ENCODE assay signal across 8 cellular contexts in the genomic region with DNA sequence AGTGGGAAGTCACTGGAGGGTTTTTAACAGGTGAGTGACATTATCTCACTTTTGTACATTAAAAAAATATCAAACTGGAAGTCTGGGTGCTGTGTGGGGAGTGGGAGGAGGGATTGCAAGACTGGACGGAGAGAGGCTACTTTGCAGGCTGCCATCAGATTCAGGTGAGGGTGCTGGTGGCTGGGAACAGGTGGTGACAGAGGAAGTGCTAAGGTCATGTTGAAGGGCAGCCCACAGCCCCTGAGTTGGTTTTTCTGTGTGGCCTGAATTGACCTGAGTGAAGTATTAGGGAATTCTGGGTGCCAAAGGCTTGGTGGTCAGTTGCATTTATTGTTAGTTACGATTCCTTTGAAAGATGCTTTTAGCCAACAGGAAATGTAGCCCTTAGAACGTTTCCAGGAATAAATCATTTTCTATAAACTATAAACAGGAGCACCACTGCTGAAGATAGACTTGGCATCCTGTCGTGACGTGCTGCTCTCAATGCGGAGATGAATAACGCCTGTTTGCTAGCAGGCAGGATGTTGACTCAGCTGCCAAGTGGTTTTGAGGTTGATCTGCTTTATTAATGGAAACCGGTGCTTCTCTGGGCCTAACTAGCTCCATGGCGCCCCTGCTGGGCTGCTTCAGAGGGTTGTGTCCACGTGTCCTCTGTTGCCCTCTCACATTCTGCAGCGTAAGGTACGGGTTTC.
DNase-seq lines count a peak whose midpoint lies in the region; ATAC-seq and TF ChIP-seq lines count a peak whose summit lies in the region.

No MANE protein-coding gene starts in this region.

- intact Hi-C loops in Right ventricle myocardium inferior (cut with DNase I), result no loop called here

- H3K9ac ChIP-seq in NT2/D1 (ENCODE audit: insufficient read length, low read depth), result no peak overlapping the region

- H3K27ac ChIP-seq in cardiac muscle cell (no peak overlapping the region), iPS DF 6.9 (ENCODE audit: low read length) (no peak overlapping the region)

- peak; percentile 8 to 44 for DNase-seq in cardiac muscle cell (ENCODE audit: low read depth in 1 of 2, low spot score in 1 of 2)
- no peak for DNase-seq in Right ventricle myocardium inferior (ENCODE audit: missing footprints)
- DNase-seq in NT2/D1 (ENCODE audit: low read depth, low spot score), result peak; percentile 77
- DNase-seq in activated naive CD4-positive, alpha-beta T cell treated with anti-CD3 and anti-CD28 coated beads, Interleukin-2, amount 50 U/mL, for 16 hours, result peak; percentile 43
- peak; percentile 33 for DNase-seq in iPS DF 6.9 (ENCODE audit: low read depth, low spot score)
- peak; percentile 34 to 44 for DNase-seq in stimulated activated CD8-positive, alpha-beta memory T cell treated with anti-CD3 and anti-CD28 coated beads, Interleukin-2, amount 100 ng/mL, for 48 hours (ENCODE audit: low read depth in 2 of 2)
- no peak for DNase-seq in middle frontal gyrus (ENCODE audit: extremely low spot score, low spot score)

- TF ChIP-seq CTCF in cardiac muscle cell (IDR thresholded peaks at IDR 0.05; ENCODE audit: low read depth, low read length), result no peak

- H3K27me3 ChIP-seq in cardiac muscle cell, result no peaks in the 10 kb centered on the region
- H3K27me3 ChIP-seq in NT2/D1 (ENCODE audit: insufficient read depth, insufficient read length), result no peaks in the 10 kb centered on the region
- no peaks in the 10 kb centered on the region for H3K27me3 ChIP-seq in iPS DF 6.9 (ENCODE audit: control insufficient read depth, insufficient read depth, low read length)

- no CpG with 5 or more reads among the region's 12 CpGs for WGBS in iPS DF 6.9 (ENCODE audit: insufficient coverage, insufficient read length)

- H3K4me1 ChIP-seq in cardiac muscle cell (ENCODE audit: low read depth) (no peaks in the 10 kb centered on the region), NT2/D1 (ENCODE audit: insufficient read depth, insufficient read length) (no peaks in the 10 kb centered on the region), iPS DF 6.9 (ENCODE audit: control insufficient read depth, insufficient read depth, low read length) (no peaks in the 10 kb centered on the region)

- no peak for ATAC-seq in Right ventricle myocardium inferior
- peak; percentile 90 for ATAC-seq in HG03521 (IDR thresholded peaks at IDR 0.05; ENCODE audit: unreplicated experiment)

- H3K36me3 ChIP-seq in cardiac muscle cell, result no peaks in the 10 kb centered on the region
- H3K36me3 ChIP-seq in NT2/D1 (ENCODE audit: insufficient read depth, insufficient read length, low read length), result no peaks in the 10 kb centered on the region
- no peaks in the 10 kb centered on the region for H3K36me3 ChIP-seq in iPS DF 6.9 (ENCODE audit: control insufficient read depth, insufficient read depth, low read length)

- H3K9me3 ChIP-seq in cardiac muscle cell (ENCODE audit: low read depth), result no peaks in the 10 kb centered on the region
- H3K9me3 ChIP-seq in NT2/D1 (ENCODE audit: insufficient read depth, low read length), result no peaks in the 10 kb centered on the region
- peaks cover 1% of the 10 kb centered on the region for H3K9me3 ChIP-seq in iPS DF 6.9 (ENCODE audit: control insufficient read depth, insufficient read depth, low read length)

- H3K4me3 ChIP-seq in cardiac muscle cell (no peak overlapping the region), NT2/D1 (ENCODE audit: insufficient read length, low read depth) (no peak overlapping the region), iPS DF 6.9 (ENCODE audit: low read length) (no peak overlapping the region)

Comparison
In these comparisons a context has a peak if more than half of its experiments do, and no peak if none do; other contexts are left out.
1. DNase-seq: peak in cardiac muscle cell (2 of 2), NT2/D1 (single experiment), activated naive CD4-positive, alpha-beta T cell treated with anti-CD3 and anti-CD28 coated beads, Interleukin-2, amount 50 U/mL, for 16 hours (single experiment), iPS DF 6.9 (single experiment) and stimulated activated CD8-positive, alpha-beta memory T cell treated with anti-CD3 and anti-CD28 coated beads, Interleukin-2, amount 100 ng/mL, for 48 hours (2 of 2); none in Right ventricle myocardium inferior (single experiment) and middle frontal gyrus (single experiment).